ENCODE assay signal across 18 cellular contexts in genomic region chr11:6253196-6253595, GRCh38. TPM values are rescaled to one million over a fixed set of nuclear protein-coding genes. Genes with fewer than 3 reads are reported as not detected.
A peak's percentile ranks its signal among the peaks of the same experiment; 100 is the strongest.
DNase-seq lines count a peak whose midpoint lies in the region; ATAC-seq and TF ChIP-seq lines count a peak whose summit lies in the region.
"Had no signal": no experiment of that assay in that cellular context is flagged by ENCODE, and none has a peak within 500 bp of the region (broad histone marks: within the 10 kb centered on the region; RNA-seq: fewer than 3 reads in every experiment).

No MANE protein-coding gene starts in this region.

- ATAC-seq in GM19043 (IDR thresholded peaks at IDR 0.05; ENCODE audit: low read depth, unreplicated experiment) (peak; percentile 59), GM21825 (IDR thresholded peaks at IDR 0.05; ENCODE audit: unreplicated experiment) (peak; percentile 70), HG03175 (IDR thresholded peaks at IDR 0.05; ENCODE audit: unreplicated experiment) (peak; percentile 52)
- peak; percentile 87 for ATAC-seq in stimulated activated effector memory CD8-positive, alpha-beta T cell treated with anti-CD3 and anti-CD28 coated beads, Interleukin-12 subunit alpha, Interleukin-12 subunit beta, amount 100 ng/mL, for 72 hours

- H3K27ac Mint-ChIP-seq in stimulated activated effector memory CD8-positive, alpha-beta T cell treated with anti-CD3 and anti-CD28 coated beads, Interleukin-12 subunit alpha, Interleukin-12 subunit beta, amount 100 ng/mL, for 72 hours = no peak overlapping the region
- H3K27ac Mint-ChIP-seq: activated B cell treated with CpG ODN at 0.5 μM for 24 hours; activated naive CD8-positive, alpha-beta T cell; immature natural killer cell; nephron progenitor cell had no signal

- H3K4me1 Mint-ChIP-seq in stimulated activated effector memory CD8-positive, alpha-beta T cell treated with anti-CD3 and anti-CD28 coated beads, Interleukin-12 subunit alpha, Interleukin-12 subunit beta, amount 100 ng/mL, for 72 hours = no peaks in the 10 kb centered on the region
- H3K4me1 Mint-ChIP-seq: activated B cell treated with CpG ODN at 0.5 μM for 24 hours, immature natural killer cell had no signal

- H3K9me3 Mint-ChIP-seq in stimulated activated effector memory CD8-positive, alpha-beta T cell treated with anti-CD3 and anti-CD28 coated beads, Interleukin-12 subunit alpha, Interleukin-12 subunit beta, amount 100 ng/mL, for 72 hours = no peaks in the 10 kb centered on the region
- H3K9me3 Mint-ChIP-seq: activated B cell treated with CpG ODN at 0.5 μM for 24 hours, immature natural killer cell, nephron progenitor cell had no signal

- TF ChIP-seq POLR2A in erythroblast (IDR thresholded peaks at IDR 0.05; ENCODE audit: low read length) = no peak

- H3K36me3 Mint-ChIP-seq in stimulated activated effector memory CD8-positive, alpha-beta T cell treated with anti-CD3 and anti-CD28 coated beads, Interleukin-12 subunit alpha, Interleukin-12 subunit beta, amount 100 ng/mL, for 72 hours = no peaks in the 10 kb centered on the region
- H3K36me3 Mint-ChIP-seq: activated naive CD8-positive, alpha-beta T cell; immature natural killer cell had no signal

- H3K4me3 Mint-ChIP-seq in stimulated activated effector memory CD8-positive, alpha-beta T cell treated with anti-CD3 and anti-CD28 coated beads, Interleukin-12 subunit alpha, Interleukin-12 subunit beta, amount 100 ng/mL, for 72 hours = no peak overlapping the region
- H3K4me3 Mint-ChIP-seq: activated B cell treated with CpG ODN at 0.5 μM for 24 hours; activated naive CD8-positive, alpha-beta T cell; immature natural killer cell; nephron progenitor cell had no signal

- peak in 1 of 2 donors; percentile 47 for DNase-seq in stimulated activated effector memory CD8-positive, alpha-beta T cell treated with anti-CD3 and anti-CD28 coated beads, Interleukin-12 subunit alpha, Interleukin-12 subunit beta, amount 100 ng/mL, for 72 hours (ENCODE audit: low spot score in 2 of 2)
- DNase-seq in erythroblast (lab: John Stamatoyannopoulos, UW) (no peak), ureter (ENCODE audit: low spot score) (no peak), GF-D8 (lab: John Stamatoyannopoulos, UW) (no peak)
- DNase-seq: activated B cell treated with CpG ODN at 0.5 μM for 24 hours, C1 segment of cervical spinal cord, DMS53, immature natural killer cell, mammary epithelial cell, NCI-H2029 treated with DMSO at 0.1 percent for 48 hours, nephron progenitor cell, tibial artery had no signal

RNA-seq across cellular contexts. Expression of gene CCKBR, which starts 6.4 kb away (rescaled TPM):
- total RNA-seq in ureter = not detected
- total RNA-seq: activated B cell treated with CpG ODN at 0.5 μM for 24 hours, mammary epithelial cell, renal cortical epithelial cell had no signal

RNA-seq across cellular contexts. Expression of gene CNGA4, which starts 14.3 kb away (rescaled TPM):
- total RNA-seq in ureter = 0.26 TPM

RNA-seq across cellular contexts. Expression of gene FHIP1B, which starts 18.8 kb away (rescaled TPM):
- total RNA-seq in ureter = 49.5 TPM

RNA-seq across cellular contexts. Expression of gene C11orf42, which starts 47.8 kb away (rescaled TPM):
- total RNA-seq in ureter = not detected
- total RNA-seq: activated B cell treated with CpG ODN at 0.5 μM for 24 hours, cardiac muscle cell, mammary epithelial cell, renal cortical epithelial cell had no signal

RNA-seq across cellular contexts. Expression of gene OR52W1, which starts 54.2 kb away (rescaled TPM):
- total RNA-seq in ureter = not detected
- total RNA-seq: activated B cell treated with CpG ODN at 0.5 μM for 24 hours, cardiac muscle cell, mammary epithelial cell, renal cortical epithelial cell had no signal
